15 cellular contexts compared by ENCODE assay signal in the genomic region with DNA sequence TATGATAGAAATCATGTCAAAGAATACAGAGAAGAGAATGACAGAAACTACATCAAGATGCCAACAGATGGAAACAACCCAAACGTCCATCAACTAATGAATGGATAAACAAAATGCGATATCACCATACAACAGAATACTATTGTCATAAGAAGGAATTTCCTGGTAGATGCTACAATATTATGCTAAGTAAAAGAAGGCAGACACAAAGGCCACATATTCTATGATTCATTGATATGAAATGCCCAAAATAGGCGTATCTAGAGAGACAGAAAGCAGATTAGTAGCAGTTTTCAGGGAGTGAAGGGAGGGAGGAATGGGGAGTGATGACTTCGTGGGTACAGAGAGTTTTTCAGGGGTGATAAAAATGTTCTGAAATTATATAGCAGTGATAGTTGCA. TPM values are rescaled to one million over a fixed set of nuclear protein-coding genes. Genes with fewer than 3 reads are reported as not detected.
DNase-seq lines count a peak whose midpoint lies in the region; ATAC-seq and TF ChIP-seq lines count a peak whose summit lies in the region.
"Had no signal": no experiment of that assay in that cellular context is flagged by ENCODE, and none has a peak within 500 bp of the region (broad histone marks: within the 10 kb centered on the region; RNA-seq: fewer than 3 reads in every experiment).

No MANE protein-coding gene starts in this region.

- 76 to 82% methylated on average over 4 of the region's 4 CpGs for WGBS in thyroid gland, 2 donors

- in situ Hi-C loops in astrocyte of the cerebellum (cut with HindIII; ENCODE audit: low sequenced_read_pairs): no loop called here

- no peaks in the 10 kb centered on the region for H3K36me3 ChIP-seq in thyroid gland

- peak; percentile 60 for ATAC-seq in foreskin keratinocyte
- no peak for ATAC-seq in HG02763 (IDR thresholded peaks at IDR 0.05; ENCODE audit: unreplicated experiment)
- ATAC-seq in HG03139 (IDR thresholded peaks at IDR 0.05; ENCODE audit: unreplicated experiment): no peak
- ATAC-seq: activated CD4-positive, alpha-beta T cell treated with anti-CD3 and anti-CD28 coated beads for 36 hours; effector memory CD8-positive, alpha-beta T cell; HCT116; stimulated activated naive CD8-positive, alpha-beta T cell treated with anti-CD3 and anti-CD28 coated beads, Interleukin-15, amount 100 ng/mL, for 72 hours had no signal

- H3K27me3 ChIP-seq in foreskin keratinocyte: no peaks in the 10 kb centered on the region
- no peaks in the 10 kb centered on the region for H3K27me3 ChIP-seq in thyroid gland

- peak; percentile 38 for DNase-seq in HS-5 (ENCODE audit: low read depth)
- peak; percentile 1 for DNase-seq in astrocyte of the cerebellum (ENCODE audit: low read depth)
- DNase-seq in foreskin keratinocyte: peak in 1 of 2 donors; percentile 49
- DNase-seq in substantia nigra (lab: John Stamatoyannopoulos, UW): no peak
- no peak for DNase-seq in thyroid gland
- DNase-seq in putamen (ENCODE audit: low spot score): no peak
- DNase-seq: activated CD4-positive, alpha-beta T cell treated with anti-CD3 and anti-CD28 coated beads for 36 hours; activated T-cell treated with anti-CD3 and anti-CD28 coated beads, Interleukin-2, amount 50 U/mL, for 24 hours; anterior cingulate cortex; effector memory CD8-positive, alpha-beta T cell; NCI-H2171; stimulated activated naive CD8-positive, alpha-beta T cell treated with anti-CD3 and anti-CD28 coated beads, Interleukin-15, amount 100 ng/mL, for 72 hours had no signal

- no peak for TF ChIP-seq POLR2A in thyroid gland (IDR thresholded peaks at IDR 0.05)

- no peak for TF ChIP-seq CTCF in astrocyte of the cerebellum (IDR thresholded peaks at IDR 0.05; ENCODE audit: low read depth, low read length, missing control alignments)
- TF ChIP-seq CTCF in foreskin keratinocyte (conservative IDR thresholded peaks at IDR 0.05): no peak
- no peak for TF ChIP-seq CTCF in thyroid gland (IDR thresholded peaks at IDR 0.05)

- H3K9me3 ChIP-seq in thyroid gland: no peaks in the 10 kb centered on the region

- intact Hi-C loops in thyroid gland (cut with DNase I): no loop called here

- no peak overlapping the region for H3K27ac ChIP-seq in foreskin keratinocyte
- H3K27ac ChIP-seq in substantia nigra (ENCODE audit: low read depth, low read length, poor library complexity, severe bottlenecking): peak overlapping the region; percentile 22
- H3K27ac ChIP-seq in thyroid gland: no peak overlapping the region

- H3K4me1 ChIP-seq in foreskin keratinocyte (no peaks in the 10 kb centered on the region), thyroid gland (no peaks in the 10 kb centered on the region)

- H3K4me3 ChIP-seq in astrocyte of the cerebellum (ENCODE audit: low read depth, low read length) (no peak overlapping the region), thyroid gland (replicated peaks in 1 of 3) (no peak overlapping the region)

RNA-seq across cellular contexts. Expression of a gene that starts 58.3 kb away (rescaled TPM):
- total RNA-seq in foreskin keratinocyte (5.4 and 7.9 TPM in 2 replicates), thyroid gland (10 to 100 TPM; 10.0 to 17.0 (median 12.5) TPM)
- 4.0 and 5.8 TPM in 2 replicates for polyA plus RNA-seq in foreskin keratinocyte

RNA-seq across cellular contexts. Expression of a gene that starts 59.2 kb away (rescaled TPM):
- 2.8 and 3.4 TPM in 2 replicates for total RNA-seq in foreskin keratinocyte
- 2.0 and 2.6 TPM in 2 replicates for polyA plus RNA-seq in foreskin keratinocyte
- 10 to 100 TPM in 2 of 4 donors, 1 to 10 TPM in 2; 7.4 to 13.0 (median 10.9) TPM for total RNA-seq in thyroid gland

Comparison
In these comparisons a context has a peak if more than half of its experiments do, and no peak if none do; other contexts are left out.
1. DNase-seq: peak in HS-5 (single experiment) and astrocyte of the cerebellum (single experiment); none in substantia nigra (0 of 49), thyroid gland (0 of 2) and putamen (single experiment).